ENCODE assay signal across 1 cellular context in genomic region chr16:50467943-50468748, GRCh38.
A peak's percentile ranks its signal among the peaks of the same experiment; 100 is the strongest.
TF ChIP-seq lines count a peak whose summit lies in the region.

No MANE protein-coding gene starts in this region.

TF ChIP-seq in HepG2, 621 proteins besides CTCF, POLR2A, EP300 and RAD21 (continued from another document and continues in another):
- TF ChIP-seq PLSCR1 (CRISPR knock-in tag; IDR thresholded peaks at IDR 0.05; ENCODE audit: borderline replicate concordance), result no peak
- no peak; the same call in 1 of the 2 replicates for TF ChIP-seq NR1H2 (CRISPR knock-in tag; IDR thresholded peaks at IDR 0.05; ENCODE audit: borderline replicate concordance, low read depth)
- TF ChIP-seq FOXP1 (IDR thresholded peaks at IDR 0.05), result no peak
- peak; percentile 62; the same call in 1 of the 2 replicates for TF ChIP-seq FOXP1 (CRISPR knock-in tag; IDR thresholded peaks at IDR 0.05)
- TF ChIP-seq ZNF775 (CRISPR knock-in tag; IDR thresholded peaks at IDR 0.05; ENCODE audit: borderline replicate concordance), result no peak
- no peak for TF ChIP-seq ZNF282 (IDR thresholded peaks at IDR 0.05; ENCODE audit: partially characterized antibody)
- no peak for TF ChIP-seq TIGD3 (CRISPR knock-in tag; IDR thresholded peaks at IDR 0.05; ENCODE audit: borderline replicate concordance)
- peak; percentile 83 for TF ChIP-seq MEF2D (CRISPR knock-in tag; IDR thresholded peaks at IDR 0.05)
- peak; percentile 69 for TF ChIP-seq HNF4A (CRISPR knock-in tag; IDR thresholded peaks at IDR 0.05)
- peak; percentile 86 for TF ChIP-seq ZNF772 (CRISPR knock-in tag; IDR thresholded peaks at IDR 0.05)
- peak; percentile 93 for TF ChIP-seq ZMAT3 (CRISPR knock-in tag; conservative IDR thresholded peaks at IDR 0.05)
- TF ChIP-seq ZNF557 (CRISPR knock-in tag; IDR thresholded peaks at IDR 0.05), result no peak
- TF ChIP-seq REL (CRISPR knock-in tag; conservative IDR thresholded peaks at IDR 0.05), result no peak
- no peak for TF ChIP-seq TGIF2 (CRISPR knock-in tag; IDR thresholded peaks at IDR 0.05)
- TF ChIP-seq THAP7 (CRISPR knock-in tag; IDR thresholded peaks at IDR 0.05), result peak; percentile 75; the same call in 1 of the 2 replicates
- TF ChIP-seq XBP1 (CRISPR knock-in tag; IDR thresholded peaks at IDR 0.05), result no peak
- TF ChIP-seq PCBP2 (optimal IDR thresholded peaks at IDR 0.05; ENCODE audit: low read depth, low read length, poor library complexity, severe bottlenecking), result no peak
- peak; percentile 65; the same call in 1 of the 2 replicates for TF ChIP-seq GABPB1 (CRISPR knock-in tag; IDR thresholded peaks at IDR 0.05)
- peak; percentile 19 for TF ChIP-seq ZEB1 (IDR thresholded peaks at IDR 0.05; ENCODE audit: insufficient replicate concordance, low read depth)
- TF ChIP-seq ZXDC (CRISPR knock-in tag; IDR thresholded peaks at IDR 0.05), result no peak; the same call in 1 of the 2 replicates
- peak; percentile 96 for TF ChIP-seq ZMYM3 (CRISPR knock-in tag; IDR thresholded peaks at IDR 0.05)
- no peak for TF ChIP-seq FOXK2 (IDR thresholded peaks at IDR 0.05)
- no peak for TF ChIP-seq ZNF136 (CRISPR knock-in tag; IDR thresholded peaks at IDR 0.05; ENCODE audit: low read depth)
- TF ChIP-seq ZNF577 (CRISPR knock-in tag; IDR thresholded peaks at IDR 0.05; ENCODE audit: borderline replicate concordance, low read depth), result no peak
- 0 out of 2 replicates have a peak, but pooled peaks have one; percentile 60 for TF ChIP-seq SIX1 (CRISPR knock-in tag; IDR thresholded peaks at IDR 0.05; ENCODE audit: borderline replicate concordance)
- TF ChIP-seq RNF2 (conservative IDR thresholded peaks at IDR 0.05; ENCODE audit: low read depth), result peak; percentile 83
- TF ChIP-seq TFAP4 (IDR thresholded peaks at IDR 0.05; ENCODE audit: borderline replicate concordance, low read depth), result peak; percentile 90; the same call in 1 of the 2 replicates
- TF ChIP-seq ZNF816 (CRISPR knock-in tag; IDR thresholded peaks at IDR 0.05; ENCODE audit: borderline replicate concordance), result no peak; the same call in 1 of the 2 replicates
- TF ChIP-seq ZNF552 (CRISPR knock-in tag; IDR thresholded peaks at IDR 0.05; ENCODE audit: borderline replicate concordance), result no peak
- TF ChIP-seq AGO2 (optimal IDR thresholded peaks at IDR 0.05; ENCODE audit: low read depth, low read length), result peak; percentile 64
- no peak for TF ChIP-seq ZNF75D (CRISPR knock-in tag; IDR thresholded peaks at IDR 0.05; ENCODE audit: borderline replicate concordance)
- TF ChIP-seq ZNF530 (CRISPR knock-in tag; IDR thresholded peaks at IDR 0.05; ENCODE audit: low read depth), result peak; percentile 41; the same call in 1 of the 2 replicates
- peak; percentile 44; the same call in 1 of the 2 replicates for TF ChIP-seq MIXL1 (CRISPR knock-in tag; IDR thresholded peaks at IDR 0.05)
- no peak for TF ChIP-seq ZNF83 (CRISPR knock-in tag; IDR thresholded peaks at IDR 0.05; ENCODE audit: borderline replicate concordance)
- no peak for TF ChIP-seq ZZZ3 (CRISPR knock-in tag; IDR thresholded peaks at IDR 0.05; ENCODE audit: borderline replicate concordance)
- TF ChIP-seq E2F5 (CRISPR knock-in tag; conservative IDR thresholded peaks at IDR 0.05), result no peak; the same call in 1 of the 2 replicates
- TF ChIP-seq HDAC1 (CRISPR knock-in tag; IDR thresholded peaks at IDR 0.05), result peak; percentile 64
- TF ChIP-seq PHB2 (IDR thresholded peaks at IDR 0.05; ENCODE audit: partially characterized antibody), result no peak
- peak; percentile 50; the same call in 1 of the 2 replicates for TF ChIP-seq FOXJ3 (CRISPR knock-in tag; IDR thresholded peaks at IDR 0.05; ENCODE audit: borderline replicate concordance)
- peak; percentile 21; the same call in 1 of the 2 replicates for TF ChIP-seq HINFP (CRISPR knock-in tag; IDR thresholded peaks at IDR 0.05; ENCODE audit: low read depth)
- TF ChIP-seq NFE2 (CRISPR knock-in tag; IDR thresholded peaks at IDR 0.05), result no peak; the same call in 1 of the 2 replicates
- no peak for TF ChIP-seq ZFP36L2 (CRISPR knock-in tag; IDR thresholded peaks at IDR 0.05)
- no peak; the same call in 1 of the 2 replicates for TF ChIP-seq CENPBD1 (CRISPR knock-in tag; IDR thresholded peaks at IDR 0.05; ENCODE audit: borderline replicate concordance, low read depth)
- no peak for TF ChIP-seq GTF3A (CRISPR knock-in tag; conservative IDR thresholded peaks at IDR 0.05)
- TF ChIP-seq REPIN1 (CRISPR knock-in tag; IDR thresholded peaks at IDR 0.05; ENCODE audit: borderline replicate concordance, low read depth), result peak; percentile 88
- no peak; the same call in 1 of the 2 replicates for TF ChIP-seq NKX3-1 (CRISPR knock-in tag; IDR thresholded peaks at IDR 0.05)
- peak; percentile 35; the same call in 1 of the 2 replicates for TF ChIP-seq NR2C2 (CRISPR knock-in tag; IDR thresholded peaks at IDR 0.05; ENCODE audit: borderline replicate concordance)
- TF ChIP-seq GPBP1L1 (CRISPR knock-in tag; IDR thresholded peaks at IDR 0.05), result no peak
- TF ChIP-seq ZNF792 (CRISPR knock-in tag; IDR thresholded peaks at IDR 0.05), result peak; percentile 55
- no peak; the same call in 1 of the 2 replicates for TF ChIP-seq ZBED4 (CRISPR knock-in tag; IDR thresholded peaks at IDR 0.05; ENCODE audit: borderline replicate concordance)
